Comparison of ENCODE assay signal across 24 cellular contexts in the genomic region with DNA sequence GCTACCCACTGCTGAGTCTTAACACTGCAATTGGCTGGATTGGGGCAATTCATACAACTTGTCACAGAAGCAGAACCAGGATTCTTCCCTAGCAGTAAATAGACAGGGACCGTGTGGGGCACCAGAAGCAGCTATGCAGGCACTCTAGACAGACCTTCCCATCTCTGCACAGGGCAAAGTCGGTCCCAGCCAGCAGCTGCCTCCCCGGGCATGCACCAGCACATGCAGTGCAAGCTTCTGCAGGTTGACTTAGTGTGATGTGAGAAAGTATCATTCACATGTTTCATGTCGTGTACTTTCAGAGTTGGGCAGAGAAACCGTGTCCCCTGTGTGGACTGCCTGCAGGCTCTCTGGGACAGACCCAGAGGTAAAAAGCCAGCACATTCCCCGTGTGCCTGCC.
A peak's percentile ranks its signal among the peaks of the same experiment; 100 is the strongest.
DNase-seq lines count a peak whose midpoint lies in the region; ATAC-seq, FAIRE-seq and TF ChIP-seq lines count a peak whose summit lies in the region.
"Had no signal": no experiment of that assay in that cellular context is flagged by ENCODE, and none has a peak within 500 bp of the region (broad histone marks: within the 10 kb centered on the region; RNA-seq: fewer than 3 reads in every experiment).

No MANE protein-coding gene starts in this region.

- H2BK120ac ChIP-seq in neuronal stem cell (ENCODE audit: low read depth, low read length): no peak overlapping the region

- H3K18ac ChIP-seq in neuronal stem cell (ENCODE audit: low read length): no peak overlapping the region

- DNase-seq in bronchial epithelial cell (ENCODE audit: low read depth) (peak; percentile 71), neuronal stem cell (ENCODE audit: low spot score) (no peak), upper lobe of right lung (no peak), H7 (no peak), PC-9 (no peak)
- DNase-seq: 8988T; ACHN; AML-193; BE2C; Caco-2; CD4-positive, CD25-positive, alpha-beta regulatory T cell; CD8-positive, alpha-beta T cell; DMS153; DND-41; HCEC 1CT had no signal

- H2BK15ac ChIP-seq in neuronal stem cell (ENCODE audit: low read length): no peak overlapping the region

- H3K79me2 ChIP-seq in PC-9 (ENCODE audit: low read depth): no peaks in the 10 kb centered on the region

- no peak overlapping the region for H2AK5ac ChIP-seq in neuronal stem cell (ENCODE audit: low read depth, low read length)

- CTCF ChIA-PET in PC-9 (lab: Charles Lee): no interaction called here

- intact Hi-C loops in upper lobe of right lung (cut with DNase I) (loop anchor here (5.0 kb wide), 1 partner anchor 345 kb away; no protein-coding TSS in a partner anchor), PC-9 (cut with micrococcal nuclease; ENCODE audit: unreplicated experiment) (loop anchor here (2.0 to 10.0 kb wide), 2 partner anchors 98 to 964 kb away; partner anchors contain the start of gene FOXA2)

- FAIRE-seq in bronchial epithelial cell (lab: Jason Lieb, UNC): no peak
- FAIRE-seq: G401.6, GM12878, GM19239, H54 had no signal

- H2AFZ ChIP-seq in neuronal stem cell (ENCODE audit: low read length): no peak overlapping the region
- H2AFZ ChIP-seq in PC-9: no peak overlapping the region
- H2AFZ ChIP-seq: GM23338 had no signal

- ATAC-seq in esophagus mucosa (peak; percentile 37), upper lobe of right lung (no peak)
- ATAC-seq: A549; CD8-positive, alpha-beta T cell; GM12878; GM23338 had no signal

- H2BK5ac ChIP-seq in neuronal stem cell (ENCODE audit: low read length): no peak overlapping the region

- H4K91ac ChIP-seq in neuronal stem cell (ENCODE audit: low read depth, low read length, poor library complexity): no peak overlapping the region

- H3K4me1 ChIP-seq in BLaER1 (peaks cover 58% of the 10 kb centered on the region), neuronal stem cell (ENCODE audit: control insufficient read depth in 2 of 2, insufficient read depth in 1 of 2, low read depth in 1 of 2, low read length in 2 of 2) (no peaks in the 10 kb centered on the region), upper lobe of right lung (no peaks in the 10 kb centered on the region), PC-9 (replicated peaks; ENCODE audit: insufficient read depth) (no peaks in the 10 kb centered on the region)
- H3K4me1 ChIP-seq: BE2C had no signal

- no peaks in the 10 kb centered on the region for H3K79me1 ChIP-seq in neuronal stem cell (ENCODE audit: low read depth, low read length)

- H4K20me1 ChIP-seq in BLaER1: no peaks in the 10 kb centered on the region
- H4K20me1 ChIP-seq in PC-9 (ENCODE audit: insufficient read depth): no peaks in the 10 kb centered on the region

- H3F3A ChIP-seq in PC-9 (ENCODE audit: insufficient read depth, low read depth): no peaks in the 10 kb centered on the region

- peaks cover 17% of the 10 kb centered on the region for H3K9me3 ChIP-seq in BLaER1
- H3K9me3 ChIP-seq in neuronal stem cell (replicated peaks in 1 of 2; ENCODE audit: control insufficient read depth in 2 of 2, insufficient read depth in 1 of 2, low read depth in 1 of 2, low read length in 2 of 2): peaks cover 0 to 3% of the 10 kb centered on the region in 2 donors
- H3K9me3 ChIP-seq in upper lobe of right lung: no peaks in the 10 kb centered on the region
- H3K9me3 ChIP-seq in PC-9 (ENCODE audit: insufficient read depth, low read depth): no peaks in the 10 kb centered on the region
- H3K9me3 ChIP-seq: BE2C had no signal

- H3K27me3 ChIP-seq in BLaER1 (no peaks in the 10 kb centered on the region), bronchial epithelial cell (ENCODE audit: control insufficient read depth, insufficient read depth, low read length) (no peaks in the 10 kb centered on the region), neuronal stem cell (ENCODE audit: control insufficient read depth in 3 of 3, insufficient read depth in 3 of 3, low read depth in 1 of 3, low read length in 3 of 3) (no peaks in the 10 kb centered on the region), upper lobe of right lung (no peaks in the 10 kb centered on the region), H7 (ENCODE audit: control insufficient read depth, insufficient read depth, low read length) (no peaks in the 10 kb centered on the region), PC-9 (ENCODE audit: insufficient read depth, low read depth) (no peaks in the 10 kb centered on the region)
- H3K27me3 ChIP-seq: BE2C had no signal

- H3K9ac ChIP-seq in BLaER1 (peak overlapping the region; percentile 93; the same call in 1 of the 2 replicates), neuronal stem cell (ENCODE audit: low read depth, low read length, poor library complexity) (no peak overlapping the region)

- POLR2A ChIA-PET in PC-9 (lab: Charles Lee; ENCODE audit: unreplicated experiment): no interaction called here

- no peak for TF ChIP-seq CTCF in bronchial epithelial cell (IDR thresholded peaks at IDR 0.05; ENCODE audit: insufficient read depth, low read length, severe bottlenecking)
- no peak for TF ChIP-seq CTCF in upper lobe of right lung (IDR thresholded peaks at IDR 0.05)
- TF ChIP-seq CTCF in PC-9 (conservative IDR thresholded peaks at IDR 0.05): no peak

- H3K4ac ChIP-seq in neuronal stem cell (ENCODE audit: low read length): no peak overlapping the region

- BruUV-seq in PC-9 (replicated peaks; lab: Mats Ljungman, UMichigan): no TSS peak

- peak overlapping the region; percentile 99 for H3K27ac ChIP-seq in BLaER1
- H3K27ac ChIP-seq in neuronal stem cell (replicated peaks; ENCODE audit: low read length): no peak overlapping the region
- H3K27ac ChIP-seq in upper lobe of right lung: no peak overlapping the region
- H3K27ac ChIP-seq in PC-9: no peak overlapping the region
- H3K27ac ChIP-seq: A549, C4-2B had no signal

- WGBS in neuronal stem cell (ENCODE audit: extremely low coverage in 2 of 2, insufficient read length in 2 of 2, insufficient replicate concordance in 1 of 2), 2 donors: no CpG with 5 or more reads among the region's 6 CpGs

- no peak overlapping the region for H2BK12ac ChIP-seq in neuronal stem cell (ENCODE audit: low read length)

- H3K36me3 ChIP-seq in BLaER1 (peaks cover 32% of the 10 kb centered on the region), bronchial epithelial cell (ENCODE audit: control insufficient read depth, insufficient read depth, low read length) (no peaks in the 10 kb centered on the region), neuronal stem cell (replicated peaks in 1 of 2; ENCODE audit: control insufficient read depth in 2 of 2, insufficient read depth in 2 of 2, low read length in 2 of 2) (no peaks in the 10 kb centered on the region), upper lobe of right lung (no peaks in the 10 kb centered on the region), H7 (replicated peaks; ENCODE audit: control insufficient read depth, insufficient read depth, low read length) (no peaks in the 10 kb centered on the region), PC-9 (ENCODE audit: low read depth) (no peaks in the 10 kb centered on the region)
- H3K36me3 ChIP-seq: BE2C had no signal

- no peak overlapping the region for H4K8ac ChIP-seq in neuronal stem cell (ENCODE audit: low read depth, low read length)

- no peaks in the 10 kb centered on the region for H3K9me2 ChIP-seq in PC-9 (ENCODE audit: insufficient read depth)

- H3K23ac ChIP-seq in neuronal stem cell (ENCODE audit: low read depth, low read length, poor library complexity): no peak overlapping the region

- H3K14ac ChIP-seq in neuronal stem cell (ENCODE audit: low read length): peak overlapping the region; percentile 40

- H3K4me3 ChIP-seq in BLaER1: no peak overlapping the region
- H3K4me3 ChIP-seq in bronchial epithelial cell (ENCODE audit: low read depth, low read length): no peak overlapping the region
- no peak overlapping the region for H3K4me3 ChIP-seq in neuronal stem cell (ENCODE audit: low read length in 2 of 2)
- no peak overlapping the region for H3K4me3 ChIP-seq in upper lobe of right lung
- no peak overlapping the region for H3K4me3 ChIP-seq in H7 (ENCODE audit: insufficient read depth, low read depth, low read length)
- no peak overlapping the region for H3K4me3 ChIP-seq in PC-9
- H3K4me3 ChIP-seq: A549, GM12878, GM23338 had no signal

- H3K4me2 ChIP-seq in BLaER1: peak overlapping the region; percentile 89
- H3K4me2 ChIP-seq in neuronal stem cell (ENCODE audit: insufficient read depth, low read length, poor library complexity, severe bottlenecking): no peak overlapping the region
- H3K4me2 ChIP-seq in PC-9: no peak overlapping the region
- H3K4me2 ChIP-seq: A549, GM23338 had no signal
